Comparison of ENCODE assay signal across 15 cellular contexts in the genomic region with DNA sequence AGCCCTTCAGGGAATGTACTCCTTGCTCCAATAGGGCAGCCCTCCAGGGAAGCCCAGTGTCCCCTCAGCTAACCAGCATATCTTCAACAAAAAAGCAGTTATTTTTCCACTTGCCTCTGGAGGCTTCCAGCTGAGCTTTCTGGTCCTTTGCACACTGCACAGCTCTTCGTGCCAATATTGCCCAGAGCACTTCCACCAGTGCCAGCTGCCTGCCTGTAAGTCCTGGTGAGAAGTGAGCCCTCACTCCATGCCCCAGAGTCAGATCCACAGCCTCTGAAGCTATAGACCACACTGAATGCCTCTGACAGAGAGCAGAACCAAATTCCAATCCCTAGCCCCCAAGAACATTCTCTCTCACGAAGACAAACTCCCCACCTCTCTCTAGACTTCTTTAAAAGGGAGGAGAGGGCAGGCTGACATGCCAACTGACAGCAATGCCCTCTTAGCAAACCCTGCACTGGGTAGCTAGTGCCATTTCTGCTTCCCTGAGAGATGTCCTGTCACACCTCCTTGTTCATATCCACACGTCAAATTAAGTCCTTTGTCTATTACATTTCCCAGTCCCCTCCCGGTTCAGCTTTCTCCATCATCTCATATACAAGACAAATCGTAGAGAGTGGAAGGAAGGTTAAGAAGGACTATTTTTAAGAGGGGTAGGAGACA. TPM values are rescaled to one million over a fixed set of nuclear protein-coding genes. Genes with fewer than 3 reads are reported as not detected.
DNase-seq lines count a peak whose midpoint lies in the region; ATAC-seq, FAIRE-seq and TF ChIP-seq lines count a peak whose summit lies in the region.
"Had no signal": no experiment of that assay in that cellular context is flagged by ENCODE, and none has a peak within 500 bp of the region (broad histone marks: within the 10 kb centered on the region; RNA-seq: fewer than 3 reads in every experiment).

No MANE protein-coding gene starts in this region.

- intact Hi-C loops in MCF 10A (cut with micrococcal nuclease) (loop anchor here (5.0 kb wide), 1 partner anchor 95 kb away; a partner anchor contains a TSS), mammary epithelial cell (cut with micrococcal nuclease) (loop anchor here (2.0 kb wide), 1 partner anchor 94 kb away; a partner anchor contains a TSS), heart left ventricle (cut with DNase I) (loop anchor here in 7 of 10 donors (2.0 to 10.0 kb wide), 3 partner anchors 242 to 246 kb away; no protein-coding TSS in a partner anchor), tibial artery (cut with DNase I; ENCODE audit: low total_unique reads) (loop anchor here (5.0 kb wide), 1 partner anchor 245 kb away; no protein-coding TSS in a partner anchor)

- H4K20me1 ChIP-seq in mammary epithelial cell (ENCODE audit: insufficient read depth, low read length), result no peaks in the 10 kb centered on the region
- H4K20me1 ChIP-seq: BLaER1 had no signal

- H3K27me3 ChIP-seq in mammary epithelial cell (ENCODE audit: insufficient read depth, low read length), result no peaks in the 10 kb centered on the region
- no peaks in the 10 kb centered on the region for H3K27me3 ChIP-seq in heart left ventricle
- no peaks in the 10 kb centered on the region for H3K27me3 ChIP-seq in tibial artery
- H3K27me3 ChIP-seq: BLaER1, Peyer's patch had no signal

- peak overlapping the region; percentile 12 for H3K27ac Mint-ChIP-seq in MCF 10A (ENCODE audit: low read depth, unreplicated experiment)

- no peak overlapping the region for H3K9ac ChIP-seq in mammary epithelial cell (ENCODE audit: insufficient read depth, low read length)
- H3K9ac ChIP-seq: KMS-11 had no signal

- ATAC-seq in heart left ventricle, result peak; percentile 73 to 84 (median 78)

- H3K4me3 ChIP-seq in mammary epithelial cell (replicated peaks in 1 of 3; ENCODE audit: insufficient read depth in 1 of 3, low read depth in 2 of 3, low read length in 3 of 3), result no peak overlapping the region
- peak overlapping the region in 3 of 12 donors; percentile 4 to 19 (median 18) for H3K4me3 ChIP-seq in heart left ventricle
- H3K4me3 ChIP-seq in tibial artery, result no peak overlapping the region
- H3K4me3 ChIP-seq: BLaER1 had no signal

- H3K36me3 ChIP-seq in mammary epithelial cell (ENCODE audit: insufficient read depth, low read length) (no peaks in the 10 kb centered on the region), heart left ventricle (no peaks in the 10 kb centered on the region), tibial artery (no peaks in the 10 kb centered on the region)
- H3K36me3 ChIP-seq: BLaER1, Peyer's patch had no signal

- dilution Hi-C loops in mammary epithelial cell (cut with HindIII; ENCODE audit: low sequenced_read_pairs), result no loop called here

- TF ChIP-seq POLR2A in heart left ventricle (IDR thresholded peaks at IDR 0.05), result no peak
- no peak for TF ChIP-seq POLR2A in H54 (IDR thresholded peaks at IDR 0.05; ENCODE audit: low read depth, low read length)

- WGBS in mammary epithelial cell (ENCODE audit: low coverage, missing lambda C conversion rate), result 54% methylated on average over 5 of the region's 5 CpGs
- 28 to 42% (median 36%) methylated on average over 5 of the region's 5 CpGs for WGBS in heart left ventricle, 4 donors

- H3K27ac ChIP-seq in mammary epithelial cell (ENCODE audit: insufficient read depth, low read depth, low read length) (no peak overlapping the region), heart left ventricle (peak overlapping the region in 9 of 12 donors; percentile 0 to 76 (median 39)), tibial artery (peak overlapping the region; percentile 47 to 61)
- H3K27ac ChIP-seq: BLaER1, KMS-11, Peyer's patch had no signal

- H3K4me1 Mint-ChIP-seq in MCF 10A (ENCODE audit: insufficient read depth, unreplicated experiment), result peaks cover 13% of the 10 kb centered on the region
- H3K4me1 Mint-ChIP-seq: CD4-positive, alpha-beta memory T cell had no signal

- H3K4me1 ChIP-seq in mammary epithelial cell (ENCODE audit: insufficient read depth, low read length), result peaks cover 10% of the 10 kb centered on the region
- peaks cover 0 to 17% (median 4%) of the 10 kb centered on the region in 12 donors for H3K4me1 ChIP-seq in heart left ventricle
- peaks cover 0 to 22% (median 12%) of the 10 kb centered on the region in 4 donors for H3K4me1 ChIP-seq in tibial artery

- DNase-seq in MCF 10A (ENCODE audit: unreplicated experiment) (no peak), mammary epithelial cell (no peak), NCI-H69 (lab: John Stamatoyannopoulos, UW) (peak; percentile 70), heart left ventricle (peak in 1 of 5 donors; percentile 50), tibial artery (no peak), H54 (ENCODE audit: insufficient read length, low spot score) (no peak), hepatic stellate cell (ENCODE audit: low spot score) (no peak)
- DNase-seq: H9; NCI-H1436 treated with DMSO at 0.1 percent for 48 hours; NCI-H526 treated with DMSO at 0.1 percent for 48 hours; NK-92 treated with Interleukin-12 subunit alpha and Interleukin-12 subunit beta, amount 100 ng/mL, for 24 hours; Peyer's patch had no signal

- H3K4me2 ChIP-seq in mammary epithelial cell (ENCODE audit: insufficient read depth, low read depth, low read length), result no peak overlapping the region
- H3K4me2 ChIP-seq: KMS-11 had no signal

- BruUV-seq in MCF 10A (replicated peaks; lab: Mats Ljungman, UMichigan) (no TSS peak), mammary epithelial cell (replicated peaks; lab: Mats Ljungman, UMichigan) (no TSS peak)

- H3K9me3 ChIP-seq in mammary epithelial cell (replicated peaks; ENCODE audit: insufficient read depth, low read length) (no peaks in the 10 kb centered on the region), heart left ventricle (no peaks in the 10 kb centered on the region), tibial artery (no peaks in the 10 kb centered on the region)
- H3K9me3 ChIP-seq: Peyer's patch had no signal

- H3K79me2 ChIP-seq in mammary epithelial cell (ENCODE audit: insufficient read depth, low read length), result no peaks in the 10 kb centered on the region

- in situ Hi-C loops in mammary epithelial cell (cut with MboI; ENCODE audit: low sequenced_read_pairs in 2 of 2), result loop anchor here in 1 of 2 donors (5.0 to 25.0 kb wide), 2 partner anchors 245 to 590 kb away; no protein-coding TSS in a partner anchor

- no peaks in the 10 kb centered on the region for H3K27me3 Mint-ChIP-seq in MCF 10A (ENCODE audit: insufficient read depth, unreplicated experiment)

- no peaks in the 10 kb centered on the region for H3K36me3 Mint-ChIP-seq in MCF 10A (ENCODE audit: insufficient read depth, unreplicated experiment)
- H3K36me3 Mint-ChIP-seq: CD4-positive, alpha-beta memory T cell had no signal

- POLR2A ChIA-PET in MCF 10A (lab: Yijun Ruan, JAX), result interaction anchor here (0.8 to 1.3 kb wide), 2 partner anchors 11 to 91 kb away, joined by 3 to 4 read pairs; no protein-coding TSS in a partner anchor

- CTCF ChIA-PET in MCF 10A (lab: Yijun Ruan, JAX), result interaction anchor here (0.6 to 5.3 kb wide), 19 partner anchors 9 to 770 kb away, joined by 3 to 68 read pairs (median 4); no protein-coding TSS in a partner anchor
- CTCF ChIA-PET in mammary epithelial cell (lab: Charles Lee; ENCODE audit: low non-redundant PET), result no interaction called here

- no peak for TF ChIP-seq CTCF in MCF 10A (IDR thresholded peaks at IDR 0.05; ENCODE audit: unreplicated experiment)
- no peak for TF ChIP-seq CTCF in mammary epithelial cell (conservative IDR thresholded peaks at IDR 0.05 in 1 of 2, IDR thresholded peaks at IDR 0.05 in 1 of 2; ENCODE audit: extremely low read depth in 1 of 2, insufficient read depth in 1 of 2, low read depth in 1 of 2, low read length in 2 of 2)
- no peak for TF ChIP-seq CTCF in heart left ventricle (IDR thresholded peaks at IDR 0.05)
- TF ChIP-seq CTCF in tibial artery (IDR thresholded peaks at IDR 0.05), result no peak

- H3K9me3 Mint-ChIP-seq in MCF 10A (ENCODE audit: unreplicated experiment), result no peaks in the 10 kb centered on the region
- H3K9me3 Mint-ChIP-seq: CD4-positive, alpha-beta memory T cell; H9 had no signal

- no peak for FAIRE-seq in H54 (lab: Jason Lieb, UNC)

- H2AFZ ChIP-seq in mammary epithelial cell (ENCODE audit: low read depth, low read length), result no peak overlapping the region

- no peak overlapping the region for H3K4me3 Mint-ChIP-seq in MCF 10A (ENCODE audit: unreplicated experiment)
- H3K4me3 Mint-ChIP-seq: CD4-positive, alpha-beta memory T cell; H9 had no signal

RNA-seq across cellular contexts. Expression of a gene that starts 12.7 kb away (rescaled TPM):
- total RNA-seq in MCF 10A (2022) (82.8 and 93.7 TPM in 2 replicates), mammary epithelial cell (100 to 1,000 TPM; 101 to 122 TPM), heart left ventricle (100 to 1,000 TPM in 6 of 9 donors, 10 to 100 TPM in 3; 71.3 to 278 (median 116) TPM)
- polyA plus RNA-seq in mammary epithelial cell (81.6 TPM), heart left ventricle (10 to 100 TPM; 75.9 to 80.3 TPM)
- polyA minus RNA-seq in mammary epithelial cell, result 109 TPM

RNA-seq across cellular contexts. Expression of a gene that starts 31.8 kb away (rescaled TPM):
- total RNA-seq in MCF 10A (2022) (10.7 and 12.9 TPM in 2 replicates), mammary epithelial cell (100 to 1,000 TPM in 1 of 2 donors, 10 to 100 TPM in 1; 42.4 to 392 TPM), heart left ventricle (10 to 100 TPM in 1 of 9 donors, 1 to 10 TPM in 8; 3.1 to 11.0 (median 5.5) TPM)
- polyA plus RNA-seq in mammary epithelial cell (41.6 TPM), heart left ventricle (1 to 10 TPM; 1.4 to 3.1 TPM)
- 117 TPM for polyA minus RNA-seq in mammary epithelial cell
